ENCODE assay signal across 7 cellular contexts in genomic region chr4:101279377-101279871, GRCh38.
A peak's percentile ranks its signal among the peaks of the same experiment; 100 is the strongest.
DNase-seq lines count a peak whose midpoint lies in the region; ATAC-seq and FAIRE-seq lines count a peak whose summit lies in the region.

No MANE protein-coding gene starts in this region.

- no peaks in the 10 kb centered on the region for H3K27me3 Mint-ChIP-seq in stimulated activated naive CD8-positive, alpha-beta T cell treated with anti-CD3 and anti-CD28 coated beads, Interleukin-15, amount 100 ng/mL, for 72 hours

- peak; percentile 20 for DNase-seq in RCC 7860 (ENCODE audit: low spot score)
- peak; percentile 33 for DNase-seq in globus pallidus (ENCODE audit: low spot score)
- no peak for DNase-seq in stimulated activated naive CD8-positive, alpha-beta T cell treated with anti-CD3 and anti-CD28 coated beads, Interleukin-15, amount 100 ng/mL, for 72 hours
- no peak for DNase-seq in DMS 273 treated with DMSO at 0.1 percent for 48 hours (lab: John Stamatoyannopoulos, UW)

- no peak for FAIRE-seq in RCC 7860 (lab: Jason Lieb, UNC)

- H3K4me1 Mint-ChIP-seq in stimulated activated naive CD8-positive, alpha-beta T cell treated with anti-CD3 and anti-CD28 coated beads, Interleukin-15, amount 100 ng/mL, for 72 hours, result peaks cover 55% of the 10 kb centered on the region

- ATAC-seq in GM18861 (IDR thresholded peaks at IDR 0.05; ENCODE audit: unreplicated experiment) (peak; percentile 58), HG02642 (IDR thresholded peaks at IDR 0.05; ENCODE audit: poor library complexity, unreplicated experiment) (peak; percentile 80), GM18873 (IDR thresholded peaks at IDR 0.05; ENCODE audit: low FRiP score, unreplicated experiment) (no peak)
- peak; percentile 80 for ATAC-seq in stimulated activated naive CD8-positive, alpha-beta T cell treated with anti-CD3 and anti-CD28 coated beads, Interleukin-15, amount 100 ng/mL, for 72 hours

- H3K4me3 Mint-ChIP-seq in stimulated activated naive CD8-positive, alpha-beta T cell treated with anti-CD3 and anti-CD28 coated beads, Interleukin-15, amount 100 ng/mL, for 72 hours, result peak overlapping the region; percentile 12 to 48

- no peak overlapping the region for H3K27ac Mint-ChIP-seq in stimulated activated naive CD8-positive, alpha-beta T cell treated with anti-CD3 and anti-CD28 coated beads, Interleukin-15, amount 100 ng/mL, for 72 hours

- H3K9me3 Mint-ChIP-seq in stimulated activated naive CD8-positive, alpha-beta T cell treated with anti-CD3 and anti-CD28 coated beads, Interleukin-15, amount 100 ng/mL, for 72 hours, result peaks cover 0 to 13% of the 10 kb centered on the region in 2 donors

Comparison
In these comparisons a context has a peak if more than half of its experiments do, and no peak if none do; other contexts are left out.
1. DNase-seq: peak in RCC 7860 (single experiment) and globus pallidus (single experiment); none in stimulated activated naive CD8-positive, alpha-beta T cell treated with anti-CD3 and anti-CD28 coated beads, Interleukin-15, amount 100 ng/mL, for 72 hours (0 of 2) and DMS 273 treated with DMSO at 0.1 percent for 48 hours (single experiment).